ENCODE assay signal across 8 cellular contexts in genomic region chr2:185050804-185051203, GRCh38.
"Had no signal": no experiment of that assay in that cellular context is flagged by ENCODE, and none has a peak within 500 bp of the region (broad histone marks: within the 10 kb centered on the region; RNA-seq: fewer than 3 reads in every experiment).

No MANE protein-coding gene starts in this region.

- H3K4me3 ChIP-seq: GM23338, HAP-1 had no signal

- ATAC-seq: GM23338, HCT116, HepG2 had no signal

- DNase-seq: H7, HFFc6, KBM-7 had no signal

- H2AFZ ChIP-seq: GM23338 had no signal

- FAIRE-seq: HepG2 had no signal

- H3K4me1 ChIP-seq: HAP-1 had no signal

- H3K4me2 ChIP-seq: GM23338 had no signal

- H3K9me3 ChIP-seq: HAP-1 had no signal

- H3K36me3 ChIP-seq: HAP-1 had no signal

- H3K27ac ChIP-seq: HL-60 had no signal
